33 cellular contexts compared by ENCODE assay signal in the genomic region with DNA sequence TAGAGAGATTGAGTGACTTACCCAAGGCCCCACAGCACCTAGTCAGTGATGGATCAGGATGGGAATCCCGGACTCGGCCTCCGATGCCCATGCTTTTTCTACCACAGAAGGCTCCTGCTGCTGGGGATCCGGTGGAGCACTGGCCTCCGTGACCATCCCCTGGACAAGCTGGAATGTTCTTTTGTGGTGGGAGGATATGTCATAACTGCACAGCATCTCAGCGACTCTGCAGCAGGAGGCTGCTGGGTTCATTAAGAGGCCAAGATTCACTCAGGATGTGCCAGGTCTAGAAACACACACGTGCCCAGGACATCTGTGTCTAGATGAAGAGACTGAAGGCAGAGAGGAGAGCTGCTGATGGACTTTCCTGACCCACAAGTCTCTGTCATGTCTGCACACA. TPM values are rescaled to one million over a fixed set of nuclear protein-coding genes. Genes with fewer than 3 reads are reported as not detected.
"Had no signal": no experiment of that assay in that cellular context is flagged by ENCODE, and none has a peak within 500 bp of the region (broad histone marks: within the 10 kb centered on the region; RNA-seq: fewer than 3 reads in every experiment).

No MANE protein-coding gene starts in this region.

- H3K9me3 ChIP-seq: gastrocnemius medialis had no signal

- H3K27ac Mint-ChIP-seq: activated B cell treated with CpG ODN at 0.5 μM for 24 hours; activated CD4-positive, alpha-beta memory T cell treated with anti-CD3 and anti-CD28 coated beads for 36 hours; activated CD8-positive, alpha-beta memory T cell treated with anti-CD3 and anti-CD28 coated beads, Interleukin-2, amount 10 ng/mL, durations not matched to agents 7 days and 5 days; activated CD8-positive, alpha-beta T cell treated with anti-CD3 and anti-CD28 coated beads, Interleukin-2, amount 10 ng/mL, durations not matched to agents 7 days and 5 days; activated naive CD4-positive, alpha-beta T cell treated with anti-CD3 and anti-CD28 coated beads, Interleukin-2, amount 10 ng/mL, durations not matched to agents 7 days and 5 days; activated naive CD4-positive, alpha-beta T cell treated with anti-CD3 and anti-CD28 coated beads, Interleukin-2, amount 50 U/mL, for 72 hours; activated naive CD8-positive, alpha-beta T cell treated with anti-CD3 and anti-CD28 coated beads, Interleukin-2, amount 10 ng/mL, durations not matched to agents 7 days and 5 days; activated T-cell treated with anti-CD3 and anti-CD28 coated beads, Interleukin-2, amount 50 U/mL, for 24 hours; activated T-cell treated with anti-CD3 and anti-CD28 coated beads, Interleukin-2, amount 50 U/mL, for 72 hours; effector memory CD8-positive, alpha-beta T cell; T-helper 17 cell; T-helper 2 cell treated with Interferon-gamma antibody and Interleukin-4, amounts not matched to agents 5 μg/mL and 100 μg/mL, for 36 hours had no signal

- DNase-seq: activated B cell treated with CpG ODN at 0.5 μM for 24 hours; activated CD4-positive, alpha-beta memory T cell treated with anti-CD3 and anti-CD28 coated beads for 36 hours; activated CD4-positive, alpha-beta T cell treated with anti-CD3 and anti-CD28 coated beads for 48 hours; activated CD8-positive, alpha-beta memory T cell treated with anti-CD3 and anti-CD28 coated beads, Interleukin-2, amount 10 ng/mL, durations not matched to agents 7 days and 5 days; activated CD8-positive, alpha-beta memory T cell treated with anti-CD3 and anti-CD28 coated beads, Interleukin-2, amount 50 U/mL, for 4 hours; activated CD8-positive, alpha-beta T cell treated with anti-CD3 and anti-CD28 coated beads, Interleukin-2, amount 10 ng/mL, durations not matched to agents 7 days and 5 days; activated gamma-delta T cell; activated naive CD4-positive, alpha-beta T cell; activated naive CD4-positive, alpha-beta T cell treated with anti-CD3 and anti-CD28 coated beads, Interleukin-2, amount 10 ng/mL, durations not matched to agents 7 days and 5 days; activated naive CD8-positive, alpha-beta T cell treated with anti-CD3 and anti-CD28 coated beads, Interleukin-2, amount 10 ng/mL, durations not matched to agents 7 days and 5 days; activated T-cell treated with anti-CD3 and anti-CD28 coated beads, Interleukin-2, amount 50 U/mL, for 24 hours; activated T-cell treated with anti-CD3 and anti-CD28 coated beads, Interleukin-2, amount 50 U/mL, for 72 hours; amniotic stem cell; anterior cingulate cortex; brain microvascular endothelial cell; cortex of kidney; dermis blood vessel endothelial cell; effector CD4-positive, alpha-beta T cell; effector memory CD8-positive, alpha-beta T cell; erythroblast; foreskin keratinocyte; gastrocnemius medialis; glutamatergic neuron; heart left ventricle; T-helper 1 cell; T-helper 17 cell; T1000; WERI-Rb-1 had no signal

- ATAC-seq: activated CD4-positive, CD25-positive, alpha-beta regulatory T cell treated with anti-CD3 and anti-CD28 coated beads, Interleukin-2, amount 50 U/mL, for 24 hours; activated CD8-positive, alpha-beta memory T cell treated with anti-CD3 and anti-CD28 coated beads, Interleukin-2, amount 10 ng/mL, durations not matched to agents 7 days and 5 days; activated CD8-positive, alpha-beta T cell treated with anti-CD3 and anti-CD28 coated beads, Interleukin-2, amount 10 ng/mL, durations not matched to agents 7 days and 5 days; activated naive CD4-positive, alpha-beta T cell treated with anti-CD3 and anti-CD28 coated beads, Interleukin-2, amount 50 U/mL, for 72 hours; activated T-cell treated with anti-CD3 and anti-CD28 coated beads, Interleukin-2, amount 50 U/mL, for 72 hours; effector memory CD8-positive, alpha-beta T cell; foreskin keratinocyte; gastrocnemius medialis; heart left ventricle; T-helper 17 cell had no signal

- H3K4me3 ChIP-seq: esophagus muscularis mucosa, gastrocnemius medialis, heart left ventricle had no signal

- H3K4me3 Mint-ChIP-seq: activated B cell treated with CpG ODN at 0.5 μM for 24 hours; activated CD4-positive, alpha-beta memory T cell treated with anti-CD3 and anti-CD28 coated beads for 36 hours; activated CD8-positive, alpha-beta memory T cell treated with anti-CD3 and anti-CD28 coated beads, Interleukin-2, amount 10 ng/mL, durations not matched to agents 7 days and 5 days; activated CD8-positive, alpha-beta T cell treated with anti-CD3 and anti-CD28 coated beads, Interleukin-2, amount 10 ng/mL, durations not matched to agents 7 days and 5 days; activated naive CD4-positive, alpha-beta T cell treated with anti-CD3 and anti-CD28 coated beads, Interleukin-2, amount 10 ng/mL, durations not matched to agents 7 days and 5 days; activated naive CD8-positive, alpha-beta T cell treated with anti-CD3 and anti-CD28 coated beads, Interleukin-2, amount 10 ng/mL, durations not matched to agents 7 days and 5 days; activated T-cell treated with anti-CD3 and anti-CD28 coated beads, Interleukin-2, amount 50 U/mL, for 24 hours; activated T-cell treated with anti-CD3 and anti-CD28 coated beads, Interleukin-2, amount 50 U/mL, for 72 hours; effector memory CD8-positive, alpha-beta T cell; T-helper 2 cell treated with Interferon-gamma antibody and Interleukin-4, amounts not matched to agents 5 μg/mL and 100 μg/mL, for 36 hours had no signal

- H3K27ac ChIP-seq: brain microvascular endothelial cell, esophagus muscularis mucosa, foreskin keratinocyte, gastrocnemius medialis, heart left ventricle, WERI-Rb-1 had no signal

- H3K4me1 Mint-ChIP-seq: activated B cell treated with CpG ODN at 0.5 μM for 24 hours; activated naive CD4-positive, alpha-beta T cell treated with anti-CD3 and anti-CD28 coated beads, Interleukin-2, amount 10 ng/mL, durations not matched to agents 7 days and 5 days had no signal

- H3K36me3 ChIP-seq: brain microvascular endothelial cell, esophagus muscularis mucosa, gastrocnemius medialis, heart left ventricle, WERI-Rb-1 had no signal

- H3K36me3 Mint-ChIP-seq: activated CD4-positive, alpha-beta memory T cell treated with anti-CD3 and anti-CD28 coated beads for 36 hours; activated CD8-positive, alpha-beta memory T cell treated with anti-CD3 and anti-CD28 coated beads, Interleukin-2, amount 10 ng/mL, durations not matched to agents 7 days and 5 days; activated naive CD4-positive, alpha-beta T cell treated with anti-CD3 and anti-CD28 coated beads, Interleukin-2, amount 10 ng/mL, durations not matched to agents 7 days and 5 days; activated naive CD8-positive, alpha-beta T cell treated with anti-CD3 and anti-CD28 coated beads, Interleukin-2, amount 10 ng/mL, durations not matched to agents 7 days and 5 days had no signal

- H3K27me3 ChIP-seq: gastrocnemius medialis had no signal

- H3K4me1 ChIP-seq: foreskin keratinocyte, heart left ventricle had no signal

RNA-seq across cellular contexts. Expression of a gene that starts 34.7 kb away (rescaled TPM):
- total RNA-seq: activated CD8-positive, alpha-beta memory T cell treated with anti-CD3 and anti-CD28 coated beads for 36 hours; activated naive CD4-positive, alpha-beta T cell treated with anti-CD3 and anti-CD28 coated beads, Interleukin-2, amount 50 U/mL, for 72 hours; dermis blood vessel endothelial cell had no signal
